In the genomic region with DNA sequence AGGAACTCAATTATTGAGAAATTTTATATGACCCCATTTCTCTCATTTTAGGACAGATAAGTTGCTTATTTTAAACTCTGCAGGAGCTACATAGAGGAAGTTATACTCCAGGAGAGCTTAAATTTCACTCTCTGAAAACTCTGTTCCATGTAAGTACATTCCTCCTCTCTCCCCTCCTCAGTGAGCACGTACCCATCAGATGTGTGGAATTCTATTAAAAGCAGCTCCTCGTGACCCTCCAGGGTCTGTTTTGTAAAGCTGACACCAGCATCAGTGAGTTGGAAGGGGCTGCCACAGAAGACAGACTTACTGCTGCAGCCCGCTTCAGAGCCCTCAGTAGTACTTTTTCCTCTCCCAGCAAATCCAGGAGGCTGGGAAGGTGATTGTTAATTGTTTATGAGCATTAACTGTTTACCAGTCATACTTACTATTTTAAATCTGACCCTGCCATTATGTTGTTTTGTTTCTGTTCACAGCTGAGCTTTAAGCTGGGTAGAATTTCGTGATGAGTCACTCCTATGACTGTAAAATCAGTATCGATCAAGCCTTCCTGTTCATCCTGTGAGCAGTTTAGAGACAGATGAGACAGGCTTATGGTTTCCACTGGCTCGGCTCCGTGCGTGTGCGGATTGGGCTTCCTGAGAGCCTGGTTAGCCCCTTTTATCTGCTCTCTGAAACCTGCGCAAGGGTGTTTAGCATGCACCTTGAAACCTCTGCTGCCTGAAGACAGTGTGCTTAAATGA, we compare ENCODE assay signal across 8 cellular contexts. TPM values are rescaled to one million over a fixed set of nuclear protein-coding genes. Genes with fewer than 3 reads are reported as not detected.
A peak's percentile ranks its signal among the peaks of the same experiment; 100 is the strongest.
DNase-seq lines count a peak whose midpoint lies in the region; ATAC-seq and TF ChIP-seq lines count a peak whose summit lies in the region.

No MANE protein-coding gene starts in this region.

- H3K4me2 ChIP-seq in OCI-LY3 (ENCODE audit: low read length) (peak overlapping the region; percentile 84), trophoblast cell (ENCODE audit: low read length) (peak overlapping the region; percentile 20)

- H3K4me3 ChIP-seq in OCI-LY3 (ENCODE audit: low read length) (peak overlapping the region; percentile 61), astrocyte of the spinal cord (ENCODE audit: low read depth, low read length) (no peak overlapping the region), trophoblast cell (ENCODE audit: low read depth, low read length) (no peak overlapping the region)

- peak overlapping the region; percentile 54 for H3K18ac ChIP-seq in trophoblast cell (ENCODE audit: low read length)

- peak overlapping the region; percentile 77 for H4K91ac ChIP-seq in trophoblast cell (ENCODE audit: low read depth, low read length)

- H3K4me1 ChIP-seq in OCI-LY3 (ENCODE audit: low read length) = peaks cover 19% of the 10 kb centered on the region
- peaks cover 40 to 43% of the 10 kb centered on the region in 2 experiments for H3K4me1 ChIP-seq in trophoblast cell (ENCODE audit: control insufficient read depth in 1 of 2, insufficient read depth in 2 of 2, low read length in 2 of 2)

- peak overlapping the region; percentile 83 for H2BK5ac ChIP-seq in trophoblast cell (ENCODE audit: low read depth, low read length, poor library complexity)

- H3K9ac ChIP-seq in OCI-LY3 (ENCODE audit: low read length) = peak overlapping the region; percentile 24
- H3K9ac ChIP-seq in trophoblast cell (ENCODE audit: low read length) = no peak overlapping the region

- no peaks in the 10 kb centered on the region for H3K27me3 ChIP-seq in OCI-LY3 (ENCODE audit: low read depth, low read length)
- H3K27me3 ChIP-seq in trophoblast cell (ENCODE audit: insufficient read depth, low read length) = no peaks in the 10 kb centered on the region

- no peak overlapping the region for H2AFZ ChIP-seq in OCI-LY3 (ENCODE audit: low read depth, low read length)
- no peak overlapping the region for H2AFZ ChIP-seq in trophoblast cell (ENCODE audit: insufficient read depth, low read length, poor library complexity)

- in situ Hi-C loops in astrocyte of the spinal cord (cut with HindIII; ENCODE audit: low sequenced_read_pairs) = no loop called here

- H4K20me1 ChIP-seq in OCI-LY3 (ENCODE audit: insufficient read depth, low read length) = peaks cover 29% of the 10 kb centered on the region; the same call in 1 of the 2 replicates

- H3K9me3 ChIP-seq in OCI-LY3 (ENCODE audit: insufficient read depth, low read length) (no peaks in the 10 kb centered on the region), trophoblast cell (ENCODE audit: insufficient read depth, low read depth, low read length) (no peaks in the 10 kb centered on the region)

- H3K79me2 ChIP-seq in OCI-LY3 (ENCODE audit: low read length) (peaks cover 25% of the 10 kb centered on the region), trophoblast cell (ENCODE audit: control insufficient read depth, insufficient read depth, low read length, poor library complexity) (peaks cover 30% of the 10 kb centered on the region)

- peak overlapping the region; percentile 87 for H3K4ac ChIP-seq in trophoblast cell (ENCODE audit: low read depth, low read length)

- H3K23ac ChIP-seq in trophoblast cell (ENCODE audit: low read length) = no peak overlapping the region

- peaks cover 27% of the 10 kb centered on the region for H3K79me1 ChIP-seq in trophoblast cell (ENCODE audit: low read length)

- H3K14ac ChIP-seq in trophoblast cell (ENCODE audit: low read length) = peak overlapping the region; percentile 48

- H2BK12ac ChIP-seq in trophoblast cell (ENCODE audit: low read length) = no peak overlapping the region

- H3K36me3 ChIP-seq in OCI-LY3 (replicated peaks; ENCODE audit: low read depth, low read length) (no peaks in the 10 kb centered on the region), trophoblast cell (ENCODE audit: control insufficient read depth in 1 of 2, insufficient read depth in 2 of 2, low read length in 2 of 2) (peaks cover 2% of the 10 kb centered on the region in 2 experiments)

- no peak overlapping the region for H2AK5ac ChIP-seq in trophoblast cell (ENCODE audit: low read length)

- no CpG with 5 or more reads among the region's 10 CpGs for WGBS in trophoblast cell (ENCODE audit: extremely low coverage, insufficient coverage, insufficient read length)

- no peak overlapping the region for H4K12ac ChIP-seq in trophoblast cell (ENCODE audit: low read depth, low read length)

- H3K27ac ChIP-seq in OCI-LY3 (ENCODE audit: low read length) (no peak overlapping the region), trophoblast cell (ENCODE audit: low read depth, low read length) (peak overlapping the region; percentile 81)

- TF ChIP-seq CTCF in OCI-LY3 (IDR thresholded peaks at IDR 0.05; ENCODE audit: low read depth, low read length) (no peak), astrocyte of the spinal cord (IDR thresholded peaks at IDR 0.05; ENCODE audit: low read depth, low read length) (no peak)

- ATAC-seq in GM18519 (IDR thresholded peaks at IDR 0.05; ENCODE audit: low FRiP score, unreplicated experiment) = peak; percentile 80
- ATAC-seq in HG03045 (IDR thresholded peaks at IDR 0.05; ENCODE audit: unreplicated experiment) = no peak
- ATAC-seq in GM21447 (IDR thresholded peaks at IDR 0.05; ENCODE audit: unreplicated experiment) = no peak

- DNase-seq in astrocyte of the spinal cord (ENCODE audit: low read depth, low spot score) (peak; percentile 50), trophoblast cell (no peak), activated gamma-delta T cell (lab: John Stamatoyannopoulos, UW) (no peak), T-helper 9 cell (no peak)

- H2BK120ac ChIP-seq in trophoblast cell (ENCODE audit: insufficient read depth, low read length, poor library complexity) = peak overlapping the region; percentile 34

- H4K8ac ChIP-seq in trophoblast cell (ENCODE audit: low read depth, low read length) = peak overlapping the region; percentile 67

RNA-seq across cellular contexts. Expression of a gene that starts 20.4 kb away (rescaled TPM):
- polyA plus RNA-seq in trophoblast cell (2013) = 121 and 126 TPM in 2 replicates
